5 cellular contexts compared by ENCODE assay signal in genomic region chr5:1422522-1422921, GRCh38. TPM values are rescaled to one million over a fixed set of nuclear protein-coding genes. Genes with fewer than 3 reads are reported as not detected.
"Had no signal": no experiment of that assay in that cellular context is flagged by ENCODE, and none has a peak within 500 bp of the region (broad histone marks: within the 10 kb centered on the region; RNA-seq: fewer than 3 reads in every experiment).

No MANE protein-coding gene starts in this region.

RNA-seq across cellular contexts. Expression of gene SLC6A3, which starts 22.7 kb away (rescaled TPM):
- total RNA-seq: M059J, PC-3, Right ventricle myocardium superior, SJSA1 had no signal
- polyA plus RNA-seq: SK-N-SH had no signal
